16 cellular contexts compared by ENCODE assay signal in genomic region chr2:235937526-235937925, GRCh38.
A peak's percentile ranks its signal among the peaks of the same experiment; 100 is the strongest.
DNase-seq lines count a peak whose midpoint lies in the region; ATAC-seq, FAIRE-seq and TF ChIP-seq lines count a peak whose summit lies in the region.
"Had no signal": no experiment of that assay in that cellular context is flagged by ENCODE, and none has a peak within 500 bp of the region (broad histone marks: within the 10 kb centered on the region; RNA-seq: fewer than 3 reads in every experiment).

No MANE protein-coding gene starts in this region.

- no peak overlapping the region for H3K4me3 ChIP-seq in BLaER1 treated with 17β-estradiol and CSF1 and Interleukin-3, amounts not matched to agents 10 nM and 100 nM
- H3K4me3 ChIP-seq in kidney (ENCODE audit: low read length in 2 of 2): no peak overlapping the region

- no peak for DNase-seq in kidney
- no peak for DNase-seq in neural crest cell (ENCODE audit: low read depth, low spot score)
- no peak for DNase-seq in SHP77 (lab: John Stamatoyannopoulos, UW)
- DNase-seq in activated CD8-positive, alpha-beta memory T cell treated with anti-CD3 and anti-CD28 coated beads, Interleukin-2, amount 10 ng/mL, durations not matched to agents 7 days and 5 days: no peak
- no peak for DNase-seq in DMS53 (lab: John Stamatoyannopoulos, UW)
- DNase-seq: CD4-positive, alpha-beta memory T cell; DMS153; DMS79 treated with DMSO at 0.1 percent for 48 hours; GF-D8 had no signal

- no peaks in the 10 kb centered on the region for H3K27me3 ChIP-seq in BLaER1 treated with 17β-estradiol and CSF1 and Interleukin-3, amounts not matched to agents 10 nM and 100 nM
- H3K27me3 ChIP-seq: BE2C had no signal

- H3K4me2 ChIP-seq in BLaER1 treated with 17β-estradiol and CSF1 and Interleukin-3, amounts not matched to agents 10 nM and 100 nM: peak overlapping the region; percentile 57 to 82 (median 72)

- peaks cover 9 to 74% (median 48%) of the 10 kb centered on the region in 11 experiments; a peak in 20 of 22 replicates for H3K36me3 ChIP-seq in BLaER1 treated with 17β-estradiol and CSF1 and Interleukin-3, amounts not matched to agents 10 nM and 100 nM
- H3K36me3 ChIP-seq in kidney (ENCODE audit: control insufficient read depth in 1 of 2, insufficient read depth in 2 of 2, low read length in 2 of 2): peaks cover 0 to 10% of the 10 kb centered on the region in 2 donors
- H3K36me3 ChIP-seq: BE2C had no signal

- H3K27me3 Mint-ChIP-seq in neural crest cell (ENCODE audit: low read depth): no peaks in the 10 kb centered on the region
- no peaks in the 10 kb centered on the region for H3K27me3 Mint-ChIP-seq in activated CD8-positive, alpha-beta memory T cell treated with anti-CD3 and anti-CD28 coated beads, Interleukin-2, amount 10 ng/mL, durations not matched to agents 7 days and 5 days
- H3K27me3 Mint-ChIP-seq: IgD-negative memory B cell had no signal

- no peaks in the 10 kb centered on the region; a peak in 1 of 22 replicates for H4K20me1 ChIP-seq in BLaER1 treated with 17β-estradiol and CSF1 and Interleukin-3, amounts not matched to agents 10 nM and 100 nM

- peaks cover 22 to 44% (median 29%) of the 10 kb centered on the region in 10 experiments for H3K4me1 ChIP-seq in BLaER1 treated with 17β-estradiol and CSF1 and Interleukin-3, amounts not matched to agents 10 nM and 100 nM
- peaks cover 0 to 3% of the 10 kb centered on the region in 2 donors for H3K4me1 ChIP-seq in kidney (ENCODE audit: control insufficient read depth in 1 of 2, insufficient read depth in 1 of 2, low read depth in 1 of 2, low read length in 2 of 2)

- CTCF ChIA-PET in activated CD8-positive, alpha-beta memory T cell treated with anti-CD3 and anti-CD28 coated beads, Interleukin-2, amount 10 ng/mL, durations not matched to agents 7 days and 5 days (lab: Charles Lee): no interaction called here

- peak overlapping the region in 4 of 11 experiments; percentile 46 to 61 (median 54); a peak in 6 of 22 replicates for H3K27ac ChIP-seq in BLaER1 treated with 17β-estradiol and CSF1 and Interleukin-3, amounts not matched to agents 10 nM and 100 nM
- peak overlapping the region; percentile 42 to 74 for H3K27ac ChIP-seq in kidney (ENCODE audit: low read depth in 2 of 2, low read length in 2 of 2)

- H3K36me3 Mint-ChIP-seq in neural crest cell (ENCODE audit: low read depth): peaks cover 30% of the 10 kb centered on the region
- no peaks in the 10 kb centered on the region for H3K36me3 Mint-ChIP-seq in activated CD8-positive, alpha-beta memory T cell treated with anti-CD3 and anti-CD28 coated beads, Interleukin-2, amount 10 ng/mL, durations not matched to agents 7 days and 5 days
- H3K36me3 Mint-ChIP-seq: CD14-positive monocyte, IgD-negative memory B cell had no signal

- peak overlapping the region in 5 of 11 experiments; percentile 16 to 32 (median 25); a peak in 6 of 22 replicates for H3K9ac ChIP-seq in BLaER1 treated with 17β-estradiol and CSF1 and Interleukin-3, amounts not matched to agents 10 nM and 100 nM
- H3K9ac ChIP-seq in kidney (ENCODE audit: low read length in 2 of 2): no peak overlapping the region

- peaks cover 5% of the 10 kb centered on the region for H3K9me3 Mint-ChIP-seq in neural crest cell
- H3K9me3 Mint-ChIP-seq in activated CD8-positive, alpha-beta memory T cell treated with anti-CD3 and anti-CD28 coated beads, Interleukin-2, amount 10 ng/mL, durations not matched to agents 7 days and 5 days (ENCODE audit: low read depth): peaks cover 3% of the 10 kb centered on the region

- no peak for ATAC-seq in activated CD8-positive, alpha-beta memory T cell treated with anti-CD3 and anti-CD28 coated beads, Interleukin-2, amount 10 ng/mL, durations not matched to agents 7 days and 5 days
- ATAC-seq: HepG2 had no signal

- H3K4me1 Mint-ChIP-seq in neural crest cell: peaks cover 31% of the 10 kb centered on the region
- no peaks in the 10 kb centered on the region for H3K4me1 Mint-ChIP-seq in activated CD8-positive, alpha-beta memory T cell treated with anti-CD3 and anti-CD28 coated beads, Interleukin-2, amount 10 ng/mL, durations not matched to agents 7 days and 5 days
- H3K4me1 Mint-ChIP-seq: CD14-positive monocyte; CD4-positive, alpha-beta memory T cell; IgD-negative memory B cell had no signal

- peak overlapping the region; percentile 5 for H3K27ac Mint-ChIP-seq in neural crest cell (ENCODE audit: unreplicated experiment)
- H3K27ac Mint-ChIP-seq in activated CD8-positive, alpha-beta memory T cell treated with anti-CD3 and anti-CD28 coated beads, Interleukin-2, amount 10 ng/mL, durations not matched to agents 7 days and 5 days: no peak overlapping the region
- H3K27ac Mint-ChIP-seq: CD14-positive monocyte; CD4-positive, alpha-beta memory T cell; H9; IgD-negative memory B cell had no signal

- no peak for FAIRE-seq in kidney (lab: Jason Lieb, UNC)
- FAIRE-seq: H1, HepG2 had no signal

- H3K4me3 Mint-ChIP-seq in neural crest cell: no peak overlapping the region
- H3K4me3 Mint-ChIP-seq in activated CD8-positive, alpha-beta memory T cell treated with anti-CD3 and anti-CD28 coated beads, Interleukin-2, amount 10 ng/mL, durations not matched to agents 7 days and 5 days: no peak overlapping the region
- H3K4me3 Mint-ChIP-seq: CD14-positive monocyte; CD4-positive, alpha-beta memory T cell; H9; IgD-negative memory B cell had no signal

- intact Hi-C loops in kidney (cut with DNase I): no loop called here

- TF ChIP-seq CTCF in kidney (IDR thresholded peaks at IDR 0.05; ENCODE audit: borderline replicate concordance, extremely low read depth, insufficient read depth) (no peak), neural crest cell (conservative IDR thresholded peaks at IDR 0.05) (no peak)

- H3K9me3 ChIP-seq in BLaER1 treated with 17β-estradiol and CSF1 and Interleukin-3, amounts not matched to agents 10 nM and 100 nM (replicated peaks in 1 of 11): peaks cover 4 to 37% (median 23%) of the 10 kb centered on the region in 11 experiments; a peak in 20 of 22 replicates
- peaks cover 0 to 7% of the 10 kb centered on the region in 2 donors for H3K9me3 ChIP-seq in kidney (ENCODE audit: control insufficient read depth in 1 of 2, low read length in 2 of 2)
